26 cellular contexts compared by ENCODE assay signal in the genomic region with DNA sequence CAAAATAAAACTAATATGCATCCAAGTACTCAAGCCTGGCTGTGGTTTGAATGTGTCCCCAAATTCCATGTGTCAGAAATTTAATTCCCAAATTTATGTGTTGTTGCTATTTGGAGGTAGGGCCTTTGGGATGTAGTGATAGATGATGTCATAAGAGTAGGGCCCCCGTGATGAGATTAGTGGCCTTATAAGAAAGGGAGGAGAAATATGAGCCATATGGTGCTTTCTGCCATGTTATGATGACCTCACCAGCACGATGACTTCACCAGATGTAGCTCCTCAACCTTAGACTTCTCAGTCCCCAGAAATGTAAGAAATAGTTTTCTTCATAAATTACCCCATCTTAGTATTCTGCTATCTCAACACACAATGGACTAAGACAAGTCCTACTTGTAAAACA.
"Had no signal": no experiment of that assay in that cellular context is flagged by ENCODE, and none has a peak within 500 bp of the region (broad histone marks: within the 10 kb centered on the region; RNA-seq: fewer than 3 reads in every experiment).

No MANE protein-coding gene starts in this region.

- H3K36me3 ChIP-seq: brain microvascular endothelial cell, gastrocnemius medialis, heart left ventricle, WERI-Rb-1 had no signal

- H3K9me3 ChIP-seq: gastrocnemius medialis, heart left ventricle had no signal

- FAIRE-seq: astrocyte, bronchial epithelial cell had no signal

- DNase-seq: activated B cell treated with CpG ODN at 0.5 μM for 24 hours; activated CD4-positive, alpha-beta T cell treated with anti-CD3 and anti-CD28 coated beads for 48 hours; activated CD4-positive, alpha-beta T cell treated with anti-CD3 and anti-CD28 coated beads, Interleukin-2, amount 50 U/mL, for 1 hour; activated CD4-positive, alpha-beta T cell treated with anti-CD3 and anti-CD28 coated beads, Interleukin-2, amount 50 U/mL, for 48 hours; activated CD8-positive, alpha-beta memory T cell treated with anti-CD3 and anti-CD28 coated beads for 24 hours; activated CD8-positive, alpha-beta T cell treated with anti-CD3 and anti-CD28 coated beads for 36 hours; activated effector memory CD4-positive, alpha-beta T cell treated with Interleukin-2 at 50 U/mL for 16 hours; activated gamma-delta T cell treated with Interleukin-2 at 50 U/mL for 16 hours; activated naive CD4-positive, alpha-beta T cell treated with anti-CD3 and anti-CD28 coated beads, Interleukin-2, amount 50 U/mL, for 16 hours; activated naive CD4-positive, alpha-beta T cell treated with Interleukin-2 at 50 U/mL for 16 hours; activated T-cell treated with anti-CD3 and anti-CD28 coated beads, Interleukin-2, amount 50 U/mL, for 4 hours; amniotic stem cell; anterior cingulate cortex; brain microvascular endothelial cell; dorsolateral prefrontal cortex; effector memory CD4-positive, alpha-beta T cell; endodermal cell; foreskin keratinocyte; gastrocnemius medialis; glutamatergic neuron; heart left ventricle; T1000; WERI-Rb-1 had no signal

- H3K4me3 ChIP-seq: coronary artery, dorsolateral prefrontal cortex, gastrocnemius medialis, heart left ventricle had no signal

- H3K27me3 ChIP-seq: brain microvascular endothelial cell, dorsolateral prefrontal cortex, foreskin keratinocyte, gastrocnemius medialis, heart left ventricle had no signal

- H3K4me1 ChIP-seq: foreskin keratinocyte, gastrocnemius medialis, heart left ventricle had no signal

- H3K27ac ChIP-seq: brain microvascular endothelial cell, coronary artery, dorsolateral prefrontal cortex, foreskin keratinocyte, gastrocnemius medialis, heart left ventricle, WERI-Rb-1 had no signal
